In the genomic region with DNA sequence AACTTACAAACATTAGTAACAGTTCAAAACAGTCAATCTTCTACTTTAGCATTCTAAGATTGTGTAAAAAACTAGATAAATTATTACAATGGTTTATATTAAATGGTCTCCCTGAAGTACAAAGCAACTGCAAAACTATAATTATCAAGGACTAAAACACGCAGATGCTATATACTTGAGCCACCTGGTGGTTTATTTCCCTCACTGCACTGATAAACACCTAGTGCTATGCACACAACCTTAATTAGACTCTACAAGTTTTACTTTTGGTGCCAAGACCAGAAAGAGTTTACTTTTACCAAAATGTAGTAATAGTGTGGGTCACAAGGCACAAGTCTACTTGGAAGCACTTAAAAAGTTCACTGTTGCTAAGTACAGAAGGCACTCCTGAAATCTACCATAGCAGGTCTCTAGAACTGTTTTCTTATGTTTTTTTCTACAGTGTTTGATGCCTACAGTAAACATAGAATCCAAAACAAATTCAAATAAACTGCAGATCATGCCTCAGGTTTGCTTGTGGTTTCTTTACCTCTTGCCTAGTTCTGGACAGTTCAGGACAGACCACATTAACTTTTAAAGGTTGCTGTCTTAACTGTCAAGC, we compare ENCODE assay signal across 8 cellular contexts. TPM values are rescaled to one million over a fixed set of nuclear protein-coding genes. Genes with fewer than 3 reads are reported as not detected.
DNase-seq lines count a peak whose midpoint lies in the region; ATAC-seq and TF ChIP-seq lines count a peak whose summit lies in the region.

No MANE protein-coding gene starts in this region.

- CTCF ChIA-PET in BJ (lab: Yijun Ruan, JAX): interaction anchor here (1.5 to 2.7 kb wide), 6 partner anchors 9 to 600 kb away, joined by 5 to 12 read pairs (median 7); no protein-coding TSS in a partner anchor
- CTCF ChIA-PET in naive thymus-derived CD4-positive, alpha-beta T cell (lab: Charles Lee): interaction anchor here (0.6 to 0.7 kb wide), 2 partner anchors 125 to 498 kb away, joined by 3 read pairs; no protein-coding TSS in a partner anchor

- H3K36me3 Mint-ChIP-seq in naive thymus-derived CD4-positive, alpha-beta T cell: peaks cover 0 to 4% (median 0%) of the 10 kb centered on the region in 5 donors

- no peaks in the 10 kb centered on the region for H3K9me3 ChIP-seq in naive thymus-derived CD4-positive, alpha-beta T cell (ENCODE audit: control insufficient read depth in 2 of 3, low read length in 3 of 3)

- H3K36me3 ChIP-seq in BJ (ENCODE audit: control insufficient read depth, insufficient read depth, low read length): no peaks in the 10 kb centered on the region
- H3K36me3 ChIP-seq in naive thymus-derived CD4-positive, alpha-beta T cell (ENCODE audit: control insufficient read depth in 2 of 3, insufficient read depth in 3 of 3, low read length in 3 of 3): no peaks in the 10 kb centered on the region

- no peak overlapping the region for H3K27ac ChIP-seq in naive thymus-derived CD4-positive, alpha-beta T cell (ENCODE audit: low read depth, low read length)

- in situ Hi-C loops in GM13976 (cut with MboI; ENCODE audit: low sequenced_read_pairs, unreplicated experiment): loop anchor here (25.0 kb wide), 1 partner anchor 584 kb away; the partner anchor contains the start of gene FOXC1

- no peaks in the 10 kb centered on the region for H3K27me3 ChIP-seq in BJ (ENCODE audit: control insufficient read depth, insufficient read depth, low read length)
- H3K27me3 ChIP-seq in naive thymus-derived CD4-positive, alpha-beta T cell (ENCODE audit: control insufficient read depth in 2 of 2, insufficient read depth in 2 of 2, low read length in 2 of 2): no peaks in the 10 kb centered on the region

- no peak overlapping the region for H3K4me3 ChIP-seq in BJ (ENCODE audit: low read depth, low read length)
- H3K4me3 ChIP-seq in naive thymus-derived CD4-positive, alpha-beta T cell (ENCODE audit: low read length): no peak overlapping the region

- DNase-seq in BJ (ENCODE audit: low read depth) (no peak), GM13976 (ENCODE audit: low spot score) (peak; percentile 38), NCI-H1105 (lab: John Stamatoyannopoulos, UW) (peak; percentile 59), T follicular helper cell (ENCODE audit: low read depth) (peak; percentile 10), erythroblast (lab: John Stamatoyannopoulos, UW) (peak; percentile 76 to 80)
- DNase-seq in naive thymus-derived CD4-positive, alpha-beta T cell: peak in 6 of 9 donors; percentile 12 to 51 (median 36)

- no peaks in the 10 kb centered on the region for H3K4me1 ChIP-seq in naive thymus-derived CD4-positive, alpha-beta T cell (ENCODE audit: control insufficient read depth in 2 of 2, insufficient read depth in 2 of 2, low read length in 2 of 2)

- POLR2A ChIA-PET in BJ (lab: Charles Lee): no interaction called here
- POLR2A ChIA-PET in naive thymus-derived CD4-positive, alpha-beta T cell (lab: Charles Lee): no interaction called here

- no peak overlapping the region for H3K27ac Mint-ChIP-seq in naive thymus-derived CD4-positive, alpha-beta T cell

- intact Hi-C loops in naive thymus-derived CD4-positive, alpha-beta T cell (cut with micrococcal nuclease): loop anchor here (1.0 to 10.0 kb wide), 9 partner anchors 91 to 672 kb away; no protein-coding TSS in a partner anchor

- no peaks in the 10 kb centered on the region for H3K9me3 Mint-ChIP-seq in naive thymus-derived CD4-positive, alpha-beta T cell

- no peak for TF ChIP-seq POLR2A in erythroblast (IDR thresholded peaks at IDR 0.05; ENCODE audit: low read length)

- H3K4me3 Mint-ChIP-seq in naive thymus-derived CD4-positive, alpha-beta T cell: no peak overlapping the region

- TF ChIP-seq CTCF in BJ (IDR thresholded peaks at IDR 0.05; ENCODE audit: insufficient read depth, low read depth, low read length): peak; percentile 70
- TF ChIP-seq CTCF in GM13976 (IDR thresholded peaks at IDR 0.05; ENCODE audit: borderline replicate concordance, control extremely low read depth, extremely low read depth, insufficient read depth, missing control alignments): peak; percentile 59

- peak; percentile 77 for ATAC-seq in naive thymus-derived CD4-positive, alpha-beta T cell
- ATAC-seq in HG03520 (IDR thresholded peaks at IDR 0.05; ENCODE audit: unreplicated experiment): no peak
- ATAC-seq in HG02981 (IDR thresholded peaks at IDR 0.05; ENCODE audit: unreplicated experiment): no peak

- peaks cover 0 to 10% (median 0%) of the 10 kb centered on the region in 5 donors for H3K27me3 Mint-ChIP-seq in naive thymus-derived CD4-positive, alpha-beta T cell

- H3K4me1 Mint-ChIP-seq in naive thymus-derived CD4-positive, alpha-beta T cell: peaks cover 0 to 4% (median 0%) of the 10 kb centered on the region in 7 donors

RNA-seq across cellular contexts. Expression of gene GMDS, which starts 49.2 kb away (rescaled TPM):
- polyA plus RNA-seq in BJ (2011; rRNA removed): 7.1 and 10.7 TPM in 2 replicates
- 3.1 and 5.2 TPM in 2 replicates for polyA minus RNA-seq in BJ (2011; rRNA and poly(A)+ RNA removed)
- total RNA-seq in naive thymus-derived CD4-positive, alpha-beta T cell: 10 to 100 TPM; 12.7 to 33.9 (median 18.3) TPM
- 10 to 100 TPM; 16.0 to 20.8 TPM for polyA plus RNA-seq in naive thymus-derived CD4-positive, alpha-beta T cell
